In the genomic region with DNA sequence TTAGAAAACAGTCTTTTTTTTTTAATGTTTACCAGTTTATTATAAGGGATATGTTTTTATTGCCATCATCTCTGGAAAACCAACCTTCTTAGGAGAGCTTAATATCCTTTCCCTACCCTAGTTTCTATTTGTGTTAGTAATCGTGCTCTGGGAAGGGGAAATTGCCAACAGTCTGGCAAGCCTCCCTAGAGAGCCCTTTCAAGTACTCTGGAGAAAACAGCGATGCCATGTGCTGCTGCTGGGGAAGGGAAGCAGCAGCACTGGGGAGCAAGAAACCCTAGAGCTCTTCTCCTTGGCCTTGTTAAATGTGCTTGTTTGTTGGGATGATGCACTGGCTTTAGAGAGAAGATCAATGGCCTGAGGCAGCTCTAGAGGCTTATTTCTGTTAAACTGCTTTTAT, we compare ENCODE assay signal across 14 cellular contexts. TPM values are rescaled to one million over a fixed set of nuclear protein-coding genes. Genes with fewer than 3 reads are reported as not detected.
DNase-seq lines count a peak whose midpoint lies in the region; ATAC-seq and TF ChIP-seq lines count a peak whose summit lies in the region.
"Had no signal": no experiment of that assay in that cellular context is flagged by ENCODE, and none has a peak within 500 bp of the region (broad histone marks: within the 10 kb centered on the region; RNA-seq: fewer than 3 reads in every experiment).

No MANE protein-coding gene starts in this region.

- peak overlapping the region; percentile 72 for H3K27ac Mint-ChIP-seq in CD8-positive, alpha-beta T cell
- peak overlapping the region; percentile 25 for H3K27ac Mint-ChIP-seq in activated naive CD8-positive, alpha-beta T cell treated with anti-CD3 and anti-CD28 coated beads for 36 hours
- H3K27ac Mint-ChIP-seq: activated CD8-positive, alpha-beta memory T cell treated with anti-CD3 and anti-CD28 coated beads, Interleukin-2, amount 10 ng/mL, durations not matched to agents 7 days and 5 days; H9; IgD-negative memory B cell; progenitor cell of endocrine pancreas had no signal

- H3K4me3 Mint-ChIP-seq in CD8-positive, alpha-beta T cell = no peak overlapping the region
- H3K4me3 Mint-ChIP-seq in activated naive CD8-positive, alpha-beta T cell treated with anti-CD3 and anti-CD28 coated beads for 36 hours = no peak overlapping the region
- H3K4me3 Mint-ChIP-seq: activated CD8-positive, alpha-beta memory T cell treated with anti-CD3 and anti-CD28 coated beads, Interleukin-2, amount 10 ng/mL, durations not matched to agents 7 days and 5 days; H9; IgD-negative memory B cell had no signal

- H3K9me3 ChIP-seq in CD8-positive, alpha-beta T cell (ENCODE audit: low read length) = no peaks in the 10 kb centered on the region

- CTCF ChIA-PET in CD8-positive, alpha-beta T cell (lab: Charles Lee) = no interaction called here

- H3K4me1 Mint-ChIP-seq in CD8-positive, alpha-beta T cell (ENCODE audit: low read depth) = peaks cover 38% of the 10 kb centered on the region
- peaks cover 21% of the 10 kb centered on the region for H3K4me1 Mint-ChIP-seq in activated naive CD8-positive, alpha-beta T cell treated with anti-CD3 and anti-CD28 coated beads for 36 hours
- H3K4me1 Mint-ChIP-seq: H9 had no signal

- peaks cover 7% of the 10 kb centered on the region for H3K36me3 ChIP-seq in CD8-positive, alpha-beta T cell (ENCODE audit: insufficient read depth, low read length)

- peaks cover 9% of the 10 kb centered on the region for H3K4me1 ChIP-seq in CD8-positive, alpha-beta T cell (ENCODE audit: insufficient read depth, low read length)

- TF ChIP-seq CTCF in CD8-positive, alpha-beta T cell (IDR thresholded peaks at IDR 0.05) = no peak

- H3K4me3 ChIP-seq in CD8-positive, alpha-beta T cell (ENCODE audit: low read depth, low read length) = no peak overlapping the region

- no peaks in the 10 kb centered on the region for H3K27me3 ChIP-seq in CD8-positive, alpha-beta T cell (ENCODE audit: insufficient read depth, low read length)

- H3K36me3 Mint-ChIP-seq in CD8-positive, alpha-beta T cell = peaks cover 41% of the 10 kb centered on the region
- peaks cover 6% of the 10 kb centered on the region for H3K36me3 Mint-ChIP-seq in activated naive CD8-positive, alpha-beta T cell treated with anti-CD3 and anti-CD28 coated beads for 36 hours

- DNase-seq in CD8-positive, alpha-beta T cell = no peak
- DNase-seq in NCI-H1092 treated with DMSO at 0.1 percent for 48 hours (lab: John Stamatoyannopoulos, UW) (peak; percentile 55), myocyte (ENCODE audit: low read depth) (peak; percentile 29), HUDEP-2 (lab: John Stamatoyannopoulos, UW; ENCODE audit: unreplicated experiment in 76 of 76) (no peak), HPDE6-E6E7 (ENCODE audit: extremely low spot score) (no peak)
- DNase-seq in activated naive CD8-positive, alpha-beta T cell treated with anti-CD3 and anti-CD28 coated beads for 36 hours = no peak
- DNase-seq in activated CD4-positive, alpha-beta T cell treated with anti-CD3 and anti-CD28 coated beads for 48 hours = no peak
- DNase-seq: activated CD8-positive, alpha-beta memory T cell treated with anti-CD3 and anti-CD28 coated beads, Interleukin-2, amount 10 ng/mL, durations not matched to agents 7 days and 5 days; aorta; H9; mesendoderm had no signal

- H3K9me3 Mint-ChIP-seq in CD8-positive, alpha-beta T cell = no peaks in the 10 kb centered on the region
- no peaks in the 10 kb centered on the region for H3K9me3 Mint-ChIP-seq in activated naive CD8-positive, alpha-beta T cell treated with anti-CD3 and anti-CD28 coated beads for 36 hours
- H3K9me3 Mint-ChIP-seq: H9, IgD-negative memory B cell had no signal

- intact Hi-C loops in CD8-positive, alpha-beta T cell (cut with DNase I, micrococcal nuclease) = no loop called here

- POLR2A ChIA-PET in CD8-positive, alpha-beta T cell (lab: Charles Lee) = interaction anchor here (0.7 to 2.6 kb wide), 3 partner anchors 10 to 180 kb away, joined by 5 to 9 read pairs (median 6); partner anchors contain the start of genes RETREG3 and TUBG1

- no peaks in the 10 kb centered on the region for H3K27me3 Mint-ChIP-seq in CD8-positive, alpha-beta T cell (ENCODE audit: low read depth)
- no peaks in the 10 kb centered on the region for H3K27me3 Mint-ChIP-seq in activated naive CD8-positive, alpha-beta T cell treated with anti-CD3 and anti-CD28 coated beads for 36 hours
- H3K27me3 Mint-ChIP-seq: activated CD8-positive, alpha-beta memory T cell treated with anti-CD3 and anti-CD28 coated beads, Interleukin-2, amount 10 ng/mL, durations not matched to agents 7 days and 5 days; IgD-negative memory B cell; progenitor cell of endocrine pancreas had no signal

- no peak for ATAC-seq in CD8-positive, alpha-beta T cell
- ATAC-seq: activated CD8-positive, alpha-beta memory T cell treated with anti-CD3 and anti-CD28 coated beads, Interleukin-2, amount 10 ng/mL, durations not matched to agents 7 days and 5 days had no signal

- no peak overlapping the region for H3K27ac ChIP-seq in CD8-positive, alpha-beta T cell (ENCODE audit: low read depth, low read length)
- H3K27ac ChIP-seq: RWPE1 had no signal

RNA-seq across cellular contexts. Expression of gene RETREG3, which starts 10.3 kb away (rescaled TPM):
- 10 to 100 TPM; 59.0 to 59.3 TPM for total RNA-seq in CD8-positive, alpha-beta T cell
- 10 to 100 TPM; 18.3 to 22.7 TPM for total RNA-seq in activated naive CD8-positive, alpha-beta T cell treated with anti-CD3 and anti-CD28 coated beads for 36 hours
- total RNA-seq in myocyte = 44.5 and 60.6 TPM in 2 replicates
- 25.0 TPM for polyA plus RNA-seq in myocyte (2012)

RNA-seq across cellular contexts. Expression of gene TUBG1, which starts 10.6 kb away (rescaled TPM):
- total RNA-seq in CD8-positive, alpha-beta T cell = 1 to 10 TPM; 4.9 to 8.4 TPM
- 10 to 100 TPM; 93.1 to 95.4 TPM for total RNA-seq in activated naive CD8-positive, alpha-beta T cell treated with anti-CD3 and anti-CD28 coated beads for 36 hours
- 79.8 and 91.1 TPM in 2 replicates for total RNA-seq in myocyte
- 68.7 TPM for polyA plus RNA-seq in myocyte (2012)

RNA-seq across cellular contexts. Expression of gene PSMC3IP, which starts 21.4 kb away (rescaled TPM):
- total RNA-seq in CD8-positive, alpha-beta T cell = 1 to 10 TPM; 3.9 to 4.1 TPM
- 10 to 100 TPM; 32.5 to 36.2 TPM for total RNA-seq in activated naive CD8-positive, alpha-beta T cell treated with anti-CD3 and anti-CD28 coated beads for 36 hours
- total RNA-seq in myocyte = 1.2 and 2.3 TPM in 2 replicates
- polyA plus RNA-seq in myocyte (2012) = 5.0 TPM

RNA-seq across cellular contexts. Expression of gene MLX, which starts 32.0 kb away (rescaled TPM):
- 10 to 100 TPM; 18.3 to 21.3 TPM for total RNA-seq in CD8-positive, alpha-beta T cell
- total RNA-seq in activated naive CD8-positive, alpha-beta T cell treated with anti-CD3 and anti-CD28 coated beads for 36 hours = 10 to 100 TPM; 57.3 to 57.5 TPM
- total RNA-seq in myocyte = 41.1 and 47.1 TPM in 2 replicates
- polyA plus RNA-seq in myocyte (2012) = 50.8 TPM

RNA-seq across cellular contexts. Expression of gene COASY, which starts 37.0 kb away (rescaled TPM):
- total RNA-seq in CD8-positive, alpha-beta T cell = 10 to 100 TPM; 26.4 to 32.9 TPM
- 100 to 1,000 TPM; 111 TPM for total RNA-seq in activated naive CD8-positive, alpha-beta T cell treated with anti-CD3 and anti-CD28 coated beads for 36 hours
- 23.7 and 24.4 TPM in 2 replicates for total RNA-seq in myocyte
- 61.8 TPM for polyA plus RNA-seq in myocyte (2012)

Comparison
In these comparisons a context has a peak if more than half of its experiments do, and no peak if none do; other contexts are left out.
1. DNase-seq: peak in NCI-H1092 treated with DMSO at 0.1 percent for 48 hours (single experiment) and myocyte (single experiment); none in CD8-positive, alpha-beta T cell (0 of 7), activated naive CD8-positive, alpha-beta T cell treated with anti-CD3 and anti-CD28 coated beads for 36 hours (single experiment), HUDEP-2 (0 of 76), HPDE6-E6E7 (single experiment) and activated CD4-positive, alpha-beta T cell treated with anti-CD3 and anti-CD28 coated beads for 48 hours (single experiment).
2. RNA of gene PSMC3IP, which starts 21.4 kb away (total RNA-seq): 32.5 to 36.2 TPM in activated naive CD8-positive, alpha-beta T cell treated with anti-CD3 and anti-CD28 coated beads for 36 hours; 3.9 to 4.1 TPM in CD8-positive, alpha-beta T cell and 1.2 to 2.3 TPM in myocyte; every median in the first group is over 4 times any median in the second.